In genomic region chr11:112185883-112186282, GRCh38 we compare ENCODE assay signal across 22 cellular contexts. TPM values are rescaled to one million over a fixed set of nuclear protein-coding genes. Genes with fewer than 3 reads are reported as not detected.
"Had no signal": no experiment of that assay in that cellular context is flagged by ENCODE, and none has a peak within 500 bp of the region (broad histone marks: within the 10 kb centered on the region; RNA-seq: fewer than 3 reads in every experiment).

No MANE protein-coding gene starts in this region.

- H3K4me3 ChIP-seq: ascending aorta, tibial artery had no signal

- H3K36me3 ChIP-seq: ascending aorta, tibial artery, WERI-Rb-1 had no signal

- ATAC-seq: activated T-cell treated with anti-CD3 and anti-CD28 coated beads, Interleukin-2, amount 50 U/mL, for 72 hours; esophagus mucosa; left colon; stimulated activated naive CD8-positive, alpha-beta T cell treated with anti-CD3 and anti-CD28 coated beads, Interleukin-15, Interleukin-2, amounts not matched to agents 100 U/mL and 50 U/mL, for 24 hours had no signal

- H3K27ac ChIP-seq: ascending aorta, tibial artery, WERI-Rb-1 had no signal

- H3K4me1 ChIP-seq: ascending aorta, tibial artery had no signal

- DNase-seq: activated CD4-positive, alpha-beta T cell treated with anti-CD3 and anti-CD28 coated beads for 1 hour; activated CD4-positive, alpha-beta T cell treated with anti-CD3 and anti-CD28 coated beads, Interleukin-2, amount 50 U/mL, for 4 hours; activated effector memory CD4-positive, alpha-beta T cell treated with anti-CD3 and anti-CD28 coated beads, Interleukin-2, amount 50 U/mL, for 16 hours; activated naive CD4-positive, alpha-beta T cell treated with anti-CD3 and anti-CD28 coated beads, Interleukin-2, amount 50 U/mL, for 16 hours; activated T-cell treated with anti-CD3 and anti-CD28 coated beads, Interleukin-2, amount 50 U/mL, for 72 hours; cerebellar nuclear complex; cortex of kidney; hippocampal formation; left colon; nephron progenitor cell; nucleus accumbens; stimulated activated CD4-positive, alpha-beta T cell treated with anti-CD3 and anti-CD28 coated beads, Interleukin-2, amount 100 ng/mL, for 24 hours; stimulated activated naive CD8-positive, alpha-beta T cell treated with anti-CD3 and anti-CD28 coated beads, Interleukin-15, Interleukin-2, amounts not matched to agents 100 U/mL and 50 U/mL, for 24 hours; substantia nigra; tibial artery; WERI-Rb-1 had no signal

- H3K9me3 ChIP-seq: ascending aorta, tibial artery had no signal

- H3K27me3 ChIP-seq: ascending aorta, tibial artery had no signal

RNA-seq across cellular contexts. Expression of gene BCO2, which starts 10.6 kb away (rescaled TPM):
- total RNA-seq: ascending aorta had no signal

RNA-seq across cellular contexts. Expression of gene TEX12, which starts 18.7 kb away (rescaled TPM):
- total RNA-seq: activated CD8-positive, alpha-beta memory T cell treated with anti-CD3 and anti-CD28 coated beads for 36 hours; ascending aorta; lung microvascular endothelial cell; renal cortical epithelial cell; T-helper 2 cell treated with Interferon-gamma antibody and Interleukin-4, amounts not matched to agents 100 ng/mL and 5 ng/mL, for 36 hours had no signal

RNA-seq across cellular contexts. Expression of gene IL18, which starts 22.0 kb away (rescaled TPM):
- total RNA-seq: activated CD8-positive, alpha-beta memory T cell treated with anti-CD3 and anti-CD28 coated beads for 36 hours; lung microvascular endothelial cell had no signal
